In the genomic region with DNA sequence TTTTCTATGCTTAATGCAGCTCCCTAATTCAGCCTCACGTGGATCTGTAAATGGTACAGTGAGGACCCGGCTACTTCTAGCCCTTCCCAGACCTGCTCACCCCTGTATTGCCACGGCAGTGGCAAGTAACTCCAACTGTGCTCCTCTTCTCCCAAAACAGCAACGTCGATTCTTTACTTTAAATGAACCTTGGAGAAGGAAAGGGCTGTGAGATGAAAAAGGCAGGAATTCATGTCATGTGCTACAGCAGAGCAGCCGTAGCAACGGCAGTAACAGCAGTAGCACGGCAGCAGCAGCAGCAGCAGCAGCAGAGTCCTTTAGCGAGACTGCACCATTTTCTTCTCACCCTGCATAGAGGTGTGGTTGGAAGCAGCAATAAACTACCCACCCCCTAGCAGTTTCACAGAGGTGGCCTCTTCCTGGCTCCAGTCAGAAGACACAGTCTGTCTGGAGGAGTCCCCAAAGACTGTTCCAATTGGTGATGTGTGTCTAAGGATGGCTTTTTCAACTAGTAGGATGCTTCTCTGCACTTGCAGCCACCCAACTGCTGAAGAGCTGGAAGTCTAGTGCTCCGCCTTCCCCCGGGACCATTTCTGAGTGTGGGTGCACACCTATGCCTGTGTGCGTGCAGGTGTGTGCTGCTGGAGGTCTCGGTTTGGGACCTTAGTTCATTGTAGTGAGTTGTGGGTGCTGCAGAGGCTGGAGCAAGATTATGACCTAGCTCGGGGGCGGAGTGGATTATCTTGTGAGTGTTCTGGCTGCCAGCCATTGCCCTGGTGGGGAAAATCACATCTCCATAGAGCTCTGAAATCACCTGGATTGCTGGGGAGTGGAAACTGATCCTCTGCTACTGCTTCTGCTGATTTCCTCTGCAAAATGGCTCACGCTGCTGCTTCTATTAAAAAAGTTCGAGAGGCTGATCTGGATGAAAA, we compare ENCODE assay signal across 10 cellular contexts.
DNase-seq lines count a peak whose midpoint lies in the region; ATAC-seq, FAIRE-seq and TF ChIP-seq lines count a peak whose summit lies in the region.
"Had no signal": no experiment of that assay in that cellular context is flagged by ENCODE, and none has a peak within 500 bp of the region (broad histone marks: within the 10 kb centered on the region; RNA-seq: fewer than 3 reads in every experiment).

No MANE protein-coding gene starts in this region.

- H3K27ac Mint-ChIP-seq in stimulated activated naive CD8-positive, alpha-beta T cell treated with anti-CD3 and anti-CD28 coated beads, Interleukin-15, amount 100 ng/mL, for 72 hours: no peak overlapping the region
- no peak overlapping the region for H3K27ac Mint-ChIP-seq in mesothelial cell of epicardium

- H3K9ac ChIP-seq in duodenal mucosa (ENCODE audit: low read depth in 1 of 2, low read length in 2 of 2): no peak overlapping the region

- no peaks in the 10 kb centered on the region for H3K36me3 Mint-ChIP-seq in mesothelial cell of epicardium

- FAIRE-seq in urothelium cell line (lab: Jason Lieb, UNC): peak; percentile 27

- no peak overlapping the region for H3K4me3 Mint-ChIP-seq in stimulated activated naive CD8-positive, alpha-beta T cell treated with anti-CD3 and anti-CD28 coated beads, Interleukin-15, amount 100 ng/mL, for 72 hours
- H3K4me3 Mint-ChIP-seq in mesothelial cell of epicardium: peak overlapping the region; percentile 11

- DNase-seq in stimulated activated naive CD8-positive, alpha-beta T cell treated with anti-CD3 and anti-CD28 coated beads, Interleukin-15, amount 100 ng/mL, for 72 hours: no peak
- no peak for DNase-seq in stimulated activated naive CD8-positive, alpha-beta T cell treated with anti-CD3 and anti-CD28 coated beads, Interleukin-15, Interleukin-2, amounts not matched to agents 100 U/mL and 50 U/mL, for 24 hours
- DNase-seq in mesothelial cell of epicardium (ENCODE audit: low spot score in 2 of 2, unreplicated experiment in 2 of 2) (no peak), urothelium cell line (ENCODE audit: low spot score) (no peak), RKO (ENCODE audit: low spot score) (no peak)
- no peak for DNase-seq in stimulated activated CD4-positive, alpha-beta T cell treated with anti-CD3 and anti-CD28 coated beads, Interleukin-4, amount 100 ng/mL, for 24 hours
- DNase-seq: RPMI8226; stimulated activated CD4-positive, alpha-beta T cell treated with anti-CD3 and anti-CD28 coated beads, Interleukin-4, amount 100 ng/mL, for 4 hours had no signal

- no peaks in the 10 kb centered on the region for H3K36me3 ChIP-seq in duodenal mucosa (ENCODE audit: control insufficient read depth in 1 of 2, insufficient read depth in 2 of 2, low read length in 2 of 2)

- peak; percentile 23 for ATAC-seq in stimulated activated naive CD8-positive, alpha-beta T cell treated with anti-CD3 and anti-CD28 coated beads, Interleukin-15, amount 100 ng/mL, for 72 hours
- no peak for ATAC-seq in stimulated activated naive CD8-positive, alpha-beta T cell treated with anti-CD3 and anti-CD28 coated beads, Interleukin-15, Interleukin-2, amounts not matched to agents 100 U/mL and 50 U/mL, for 24 hours
- ATAC-seq in HG02870 (IDR thresholded peaks at IDR 0.05; ENCODE audit: unreplicated experiment): no peak

- no peaks in the 10 kb centered on the region for H3K4me1 ChIP-seq in duodenal mucosa (ENCODE audit: control insufficient read depth in 1 of 2, insufficient read depth in 2 of 2, low read length in 2 of 2)

- peaks cover 7% of the 10 kb centered on the region for H3K27me3 Mint-ChIP-seq in stimulated activated naive CD8-positive, alpha-beta T cell treated with anti-CD3 and anti-CD28 coated beads, Interleukin-15, amount 100 ng/mL, for 72 hours
- H3K27me3 Mint-ChIP-seq in mesothelial cell of epicardium (ENCODE audit: low read depth): no peaks in the 10 kb centered on the region

- no peaks in the 10 kb centered on the region for H3K4me1 Mint-ChIP-seq in stimulated activated naive CD8-positive, alpha-beta T cell treated with anti-CD3 and anti-CD28 coated beads, Interleukin-15, amount 100 ng/mL, for 72 hours
- peaks cover 31% of the 10 kb centered on the region for H3K4me1 Mint-ChIP-seq in mesothelial cell of epicardium

- no peaks in the 10 kb centered on the region for H3K9me3 Mint-ChIP-seq in stimulated activated naive CD8-positive, alpha-beta T cell treated with anti-CD3 and anti-CD28 coated beads, Interleukin-15, amount 100 ng/mL, for 72 hours
- no peaks in the 10 kb centered on the region for H3K9me3 Mint-ChIP-seq in mesothelial cell of epicardium

- no peaks in the 10 kb centered on the region for H3K9me3 ChIP-seq in duodenal mucosa (ENCODE audit: control insufficient read depth in 1 of 2, low read length in 2 of 2)

- no peaks in the 10 kb centered on the region for H3K27me3 ChIP-seq in duodenal mucosa (ENCODE audit: control insufficient read depth in 1 of 2, insufficient read depth in 2 of 2, low read length in 2 of 2)

- H3K27ac ChIP-seq in duodenal mucosa (ENCODE audit: low read depth, low read length): no peak overlapping the region

- no peak for TF ChIP-seq CTCF in mesothelial cell of epicardium (IDR thresholded peaks at IDR 0.05; ENCODE audit: unreplicated experiment)

- H3K4me3 ChIP-seq in duodenal mucosa (ENCODE audit: low read depth in 1 of 2, low read length in 2 of 2): peak overlapping the region; percentile 52 to 59
